Comparison of ENCODE assay signal across 21 cellular contexts in genomic region chr7:90804370-90804769, GRCh38.
DNase-seq lines count a peak whose midpoint lies in the region; FAIRE-seq and TF ChIP-seq lines count a peak whose summit lies in the region.
"Had no signal": no experiment of that assay in that cellular context is flagged by ENCODE, and none has a peak within 500 bp of the region (broad histone marks: within the 10 kb centered on the region; RNA-seq: fewer than 3 reads in every experiment).

No MANE protein-coding gene starts in this region.

- H3K4me3 Mint-ChIP-seq in activated T-helper 2 cell treated with anti-CD3 and anti-CD28 coated beads, Interferon-gamma antibody, Interleukin-2, Interleukin-4, amounts not matched to agents 10 μg/mL and 5 μg/mL and 100 μg/mL, durations not matched to agents 14 hours and 24 hours and 36 hours (ENCODE audit: low read depth) = no peak overlapping the region
- H3K4me3 Mint-ChIP-seq: CD14-positive monocyte had no signal

- intact Hi-C loops in kidney (cut with DNase I) = no loop called here
- intact Hi-C loops in activated T-helper 2 cell treated with anti-CD3 and anti-CD28 coated beads, Interferon-gamma antibody, Interleukin-2, Interleukin-4, amounts not matched to agents 10 μg/mL and 5 μg/mL and 100 μg/mL, durations not matched to agents 14 hours and 24 hours and 36 hours (cut with micrococcal nuclease) = no loop called here
- intact Hi-C loops in lower leg skin (cut with DNase I; ENCODE audit: low total_unique reads) = no loop called here

- TF ChIP-seq EP300 in SK-N-SH (IDR thresholded peaks at IDR 0.05; ENCODE audit: borderline replicate concordance in 1 of 2, low read depth in 1 of 2, low read length in 1 of 2) = no peak

- TF ChIP-seq POLR2A in lower leg skin (IDR thresholded peaks at IDR 0.05) = no peak

- H3K9me3 ChIP-seq in SK-N-SH = no peaks in the 10 kb centered on the region
- H3K9me3 ChIP-seq in kidney (ENCODE audit: control insufficient read depth in 1 of 2, low read length in 2 of 2) = no peaks in the 10 kb centered on the region
- H3K9me3 ChIP-seq: A549, Caco-2, MG63 had no signal

- DNase-seq in EH (ENCODE audit: low read depth) (peak; percentile 48), SK-N-SH (no peak), dermis blood vessel endothelial cell (peak; percentile 30), kidney (no peak), HCEC 1CT (no peak), NCI-H526 treated with DMSO at 0.1 percent for 48 hours (lab: John Stamatoyannopoulos, UW) (no peak), lower leg skin (ENCODE audit: low spot score in 2 of 2) (no peak)
- no peak for DNase-seq in activated T-helper 2 cell treated with anti-CD3 and anti-CD28 coated beads, Interferon-gamma antibody, Interleukin-2, Interleukin-4, amounts not matched to agents 10 μg/mL and 5 μg/mL and 100 μg/mL, durations not matched to agents 14 hours and 24 hours and 36 hours (ENCODE audit: low spot score)
- DNase-seq: Caco-2, DMS53, GF-D8, KG1, MG63, NCI-H1092 treated with DMSO at 0.1 percent for 48 hours, NCI-H187, NCI-H446, NCI-H748 treated with DMSO at 0.1 percent for 48 hours, SHP77 treated with DMSO at 0.1 percent for 48 hours had no signal

- peaks cover 8% of the 10 kb centered on the region for H3F3A ChIP-seq in SK-N-SH (replicated peaks; ENCODE audit: insufficient read depth)

- no peak overlapping the region for H3K27ac ChIP-seq in SK-N-SH (ENCODE audit: low read depth in 2 of 2, low read length in 1 of 2)
- no peak overlapping the region for H3K27ac ChIP-seq in kidney (ENCODE audit: low read depth in 2 of 2, low read length in 2 of 2)
- H3K27ac ChIP-seq: A549 had no signal

- CTCF ChIA-PET in SK-N-SH (lab: Yijun Ruan, JAX) = no interaction called here

- no peak for TF ChIP-seq RAD21 in SK-N-SH (IDR thresholded peaks at IDR 0.05; ENCODE audit: low read length)

- 48% methylated on average over 1 of the region's 1 CpG for WGBS in SK-N-SH (ENCODE audit: low lambda C conversion rate)
- WGBS in lower leg skin, 2 donors = 48 to 51% methylated on average over 1 of the region's 1 CpG

- FAIRE-seq in kidney (lab: Jason Lieb, UNC) = peak; percentile 77
- FAIRE-seq: A549, H54 had no signal

- no peaks in the 10 kb centered on the region for H3K4me1 Mint-ChIP-seq in activated T-helper 2 cell treated with anti-CD3 and anti-CD28 coated beads, Interferon-gamma antibody, Interleukin-2, Interleukin-4, amounts not matched to agents 10 μg/mL and 5 μg/mL and 100 μg/mL, durations not matched to agents 14 hours and 24 hours and 36 hours (ENCODE audit: low read depth)
- H3K4me1 Mint-ChIP-seq: CD14-positive monocyte had no signal

- H3K27me3 ChIP-seq in SK-N-SH (ENCODE audit: insufficient read depth) = no peaks in the 10 kb centered on the region
- H3K27me3 ChIP-seq: MG63 had no signal

- H3K4me1 ChIP-seq in SK-N-SH (ENCODE audit: control insufficient read depth in 1 of 2, insufficient read depth in 2 of 2, low read depth in 1 of 2, low read length in 1 of 2) (peaks cover 0 to 5% of the 10 kb centered on the region in 2 experiments; a peak in 2 of 4 replicates), kidney (ENCODE audit: control insufficient read depth in 1 of 2, insufficient read depth in 1 of 2, low read depth in 1 of 2, low read length in 2 of 2) (no peaks in the 10 kb centered on the region)
- H3K4me1 ChIP-seq: A549, Caco-2 had no signal

- no peak overlapping the region for H3K4me2 ChIP-seq in SK-N-SH
- H3K4me2 ChIP-seq: A549 had no signal

- H4K20me1 ChIP-seq in SK-N-SH (ENCODE audit: insufficient read depth) = no peaks in the 10 kb centered on the region

- H3K4me3 ChIP-seq in SK-N-SH (ENCODE audit: low read depth in 2 of 2, low read length in 1 of 2) = no peak overlapping the region
- no peak overlapping the region for H3K4me3 ChIP-seq in kidney (ENCODE audit: low read length in 2 of 2)
- H3K4me3 ChIP-seq in lower leg skin (ENCODE audit: low read depth, poor library complexity, severe bottlenecking) = no peak overlapping the region
- H3K4me3 ChIP-seq: A549, MG63 had no signal

- H3K79me2 ChIP-seq in SK-N-SH (ENCODE audit: insufficient read depth) = peaks cover 24% of the 10 kb centered on the region

- TF ChIP-seq CTCF in SK-N-SH (IDR thresholded peaks at IDR 0.05) (no peak), kidney (IDR thresholded peaks at IDR 0.05; ENCODE audit: borderline replicate concordance, extremely low read depth, insufficient read depth) (no peak), lower leg skin (IDR thresholded peaks at IDR 0.05) (no peak)

- peaks cover 3% of the 10 kb centered on the region for H3K9me3 Mint-ChIP-seq in activated T-helper 2 cell treated with anti-CD3 and anti-CD28 coated beads, Interferon-gamma antibody, Interleukin-2, Interleukin-4, amounts not matched to agents 10 μg/mL and 5 μg/mL and 100 μg/mL, durations not matched to agents 14 hours and 24 hours and 36 hours

- H3K9ac ChIP-seq in SK-N-SH = no peak overlapping the region
- no peak overlapping the region for H3K9ac ChIP-seq in kidney (ENCODE audit: low read length in 2 of 2)

- no peaks in the 10 kb centered on the region for H3K9me2 ChIP-seq in SK-N-SH

- H3K27me3 Mint-ChIP-seq in activated T-helper 2 cell treated with anti-CD3 and anti-CD28 coated beads, Interferon-gamma antibody, Interleukin-2, Interleukin-4, amounts not matched to agents 10 μg/mL and 5 μg/mL and 100 μg/mL, durations not matched to agents 14 hours and 24 hours and 36 hours (ENCODE audit: low read depth) = no peaks in the 10 kb centered on the region

- POLR2A ChIA-PET in SK-N-SH (lab: Yijun Ruan, JAX) = no interaction called here

- H2AFZ ChIP-seq in SK-N-SH (ENCODE audit: low read depth) = no peak overlapping the region

- H3K36me3 ChIP-seq in SK-N-SH (replicated peaks in 1 of 2; ENCODE audit: control insufficient read depth in 1 of 2, insufficient read depth in 2 of 2, low read length in 1 of 2) (peaks cover 0 to 62% of the 10 kb centered on the region in 2 experiments), kidney (ENCODE audit: control insufficient read depth in 1 of 2, insufficient read depth in 2 of 2, low read length in 2 of 2) (peaks cover 0 to 3% of the 10 kb centered on the region in 2 donors)
- H3K36me3 ChIP-seq: MG63 had no signal

- H3K27ac Mint-ChIP-seq in activated T-helper 2 cell treated with anti-CD3 and anti-CD28 coated beads, Interferon-gamma antibody, Interleukin-2, Interleukin-4, amounts not matched to agents 10 μg/mL and 5 μg/mL and 100 μg/mL, durations not matched to agents 14 hours and 24 hours and 36 hours = no peak overlapping the region
- H3K27ac Mint-ChIP-seq: CD14-positive monocyte had no signal

- no peaks in the 10 kb centered on the region for H3K36me3 Mint-ChIP-seq in activated T-helper 2 cell treated with anti-CD3 and anti-CD28 coated beads, Interferon-gamma antibody, Interleukin-2, Interleukin-4, amounts not matched to agents 10 μg/mL and 5 μg/mL and 100 μg/mL, durations not matched to agents 14 hours and 24 hours and 36 hours (ENCODE audit: low read depth)

TF ChIP-seq in SK-N-SH, 30 proteins besides CTCF, POLR2A, EP300 and RAD21:
- TF ChIP-seq TAF1 (IDR thresholded peaks at IDR 0.05; ENCODE audit: borderline replicate concordance, low read depth, low read length) = no peak
- TF ChIP-seq EZH2phosphoT487 (IDR thresholded peaks at IDR 0.05; ENCODE audit: borderline replicate concordance, low read depth) = no peak
- TF ChIP-seq PBX3 (IDR thresholded peaks at IDR 0.05) = peak; percentile 25; the same call in 1 of the 2 replicates
TF ChIP-seq in SK-N-SH: peak in this region for 1.

Comparison
In these comparisons a context has a peak if more than half of its experiments do, and no peak if none do; other contexts are left out.
1. DNase-seq: peak in EH (single experiment) and dermis blood vessel endothelial cell (single experiment); none in SK-N-SH (single experiment), kidney (single experiment), HCEC 1CT (single experiment), activated T-helper 2 cell treated with anti-CD3 and anti-CD28 coated beads, Interferon-gamma antibody, Interleukin-2, Interleukin-4, amounts not matched to agents 10 μg/mL and 5 μg/mL and 100 μg/mL, durations not matched to agents 14 hours and 24 hours and 36 hours (single experiment), NCI-H526 treated with DMSO at 0.1 percent for 48 hours (single experiment) and lower leg skin (0 of 2).